Comparison of ENCODE assay signal across 1 cellular context in the genomic region with DNA sequence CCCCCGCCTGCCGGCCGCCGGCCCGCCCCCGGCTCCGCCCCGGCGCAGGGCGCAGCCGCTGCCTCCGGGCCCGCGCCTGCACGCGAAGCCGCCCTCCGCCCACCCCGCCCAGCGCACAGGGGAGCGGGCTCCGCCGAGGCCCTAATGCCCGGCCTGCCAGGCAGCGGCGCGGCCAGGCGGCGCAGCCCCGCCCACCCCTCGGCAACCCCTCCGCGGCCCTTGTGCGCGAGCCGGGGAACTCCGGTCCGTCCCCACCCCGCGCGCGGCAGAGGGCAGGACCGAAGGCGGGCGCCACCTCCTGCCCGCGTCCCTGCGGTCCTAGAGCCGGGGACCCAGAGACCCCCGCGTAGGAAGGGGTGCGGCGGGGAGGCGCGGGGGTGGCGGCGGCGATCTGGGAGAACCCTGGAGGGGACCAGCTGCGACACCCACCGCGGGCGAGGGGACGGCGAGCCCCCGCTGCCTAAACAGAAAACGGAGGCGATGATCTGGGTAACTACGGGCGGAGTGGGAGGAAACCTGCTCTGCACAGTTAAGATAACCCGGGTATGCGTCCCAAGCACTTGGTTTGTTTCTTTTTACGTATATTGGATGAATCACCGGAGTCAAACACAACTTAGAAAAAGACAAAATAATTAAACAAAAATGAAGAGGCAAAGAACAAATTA.
TF ChIP-seq lines count a peak whose summit lies in the region.

No MANE protein-coding gene starts in this region.

TF ChIP-seq in K562, 482 proteins besides CTCF, POLR2A, EP300 and RAD21 (continued from another document and continues in another):
- TF ChIP-seq, protein P1, sequence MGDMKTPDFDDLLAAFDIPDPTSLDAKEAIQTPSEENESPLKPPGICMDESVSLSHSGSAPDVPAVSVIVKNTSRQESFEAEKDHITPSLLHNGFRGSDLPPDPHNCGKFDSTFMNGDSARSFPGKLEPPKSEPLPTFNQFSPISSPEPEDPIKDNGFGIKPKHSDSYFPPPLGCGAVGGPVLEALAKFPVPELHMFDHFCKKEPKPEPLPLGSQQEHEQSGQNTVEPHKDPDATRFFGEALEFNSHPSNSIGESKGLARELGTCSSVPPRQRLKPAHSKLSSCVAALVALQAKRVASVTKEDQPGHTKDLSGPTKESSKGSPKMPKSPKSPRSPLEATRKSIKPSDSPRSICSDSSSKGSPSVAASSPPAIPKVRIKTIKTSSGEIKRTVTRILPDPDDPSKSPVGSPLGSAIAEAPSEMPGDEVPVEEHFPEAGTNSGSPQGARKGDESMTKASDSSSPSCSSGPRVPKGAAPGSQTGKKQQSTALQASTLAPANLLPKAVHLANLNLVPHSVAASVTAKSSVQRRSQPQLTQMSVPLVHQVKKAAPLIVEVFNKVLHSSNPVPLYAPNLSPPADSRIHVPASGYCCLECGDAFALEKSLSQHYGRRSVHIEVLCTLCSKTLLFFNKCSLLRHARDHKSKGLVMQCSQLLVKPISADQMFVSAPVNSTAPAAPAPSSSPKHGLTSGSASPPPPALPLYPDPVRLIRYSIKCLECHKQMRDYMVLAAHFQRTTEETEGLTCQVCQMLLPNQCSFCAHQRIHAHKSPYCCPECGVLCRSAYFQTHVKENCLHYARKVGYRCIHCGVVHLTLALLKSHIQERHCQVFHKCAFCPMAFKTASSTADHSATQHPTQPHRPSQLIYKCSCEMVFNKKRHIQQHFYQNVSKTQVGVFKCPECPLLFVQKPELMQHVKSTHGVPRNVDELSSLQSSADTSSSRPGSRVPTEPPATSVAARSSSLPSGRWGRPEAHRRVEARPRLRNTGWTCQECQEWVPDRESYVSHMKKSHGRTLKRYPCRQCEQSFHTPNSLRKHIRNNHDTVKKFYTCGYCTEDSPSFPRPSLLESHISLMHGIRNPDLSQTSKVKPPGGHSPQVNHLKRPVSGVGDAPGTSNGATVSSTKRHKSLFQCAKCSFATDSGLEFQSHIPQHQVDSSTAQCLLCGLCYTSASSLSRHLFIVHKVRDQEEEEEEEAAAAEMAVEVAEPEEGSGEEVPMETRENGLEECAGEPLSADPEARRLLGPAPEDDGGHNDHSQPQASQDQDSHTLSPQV (IDR thresholded peaks at IDR 0.05) = no peak
- TF ChIP-seq, protein P2, sequence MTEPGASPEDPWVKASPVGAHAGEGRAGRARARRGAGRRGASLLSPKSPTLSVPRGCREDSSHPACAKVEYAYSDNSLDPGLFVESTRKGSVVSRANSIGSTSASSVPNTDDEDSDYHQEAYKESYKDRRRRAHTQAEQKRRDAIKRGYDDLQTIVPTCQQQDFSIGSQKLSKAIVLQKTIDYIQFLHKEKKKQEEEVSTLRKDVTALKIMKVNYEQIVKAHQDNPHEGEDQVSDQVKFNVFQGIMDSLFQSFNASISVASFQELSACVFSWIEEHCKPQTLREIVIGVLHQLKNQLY (CRISPR knock-in tag; conservative IDR thresholded peaks at IDR 0.05) = no peak
- no peak for TF ChIP-seq MTF1 (CRISPR knock-in tag; IDR thresholded peaks at IDR 0.05; ENCODE audit: borderline replicate concordance)
- TF ChIP-seq CC2D1A (IDR thresholded peaks at IDR 0.05) = peak; percentile 24; the same call in 1 of the 2 replicates
- peak; percentile 73 for TF ChIP-seq CTBP1 (IDR thresholded peaks at IDR 0.05; ENCODE audit: borderline replicate concordance)
- no peak for TF ChIP-seq RBM34 (IDR thresholded peaks at IDR 0.05; ENCODE audit: borderline replicate concordance, insufficient read depth, low read length)
- TF ChIP-seq MYNN (IDR thresholded peaks at IDR 0.05) = no peak
- no peak for TF ChIP-seq MYNN (CRISPR knock-in tag; IDR thresholded peaks at IDR 0.05)
- TF ChIP-seq TEAD2 (tag; IDR thresholded peaks at IDR 0.05) = no peak
- TF ChIP-seq RAD51 (IDR thresholded peaks at IDR 0.05; ENCODE audit: borderline replicate concordance, low read depth) = no peak
- TF ChIP-seq HNRNPL (IDR thresholded peaks at IDR 0.05; ENCODE audit: low read depth, low read length) = peak; percentile 76
- TF ChIP-seq ZZZ3 (IDR thresholded peaks at IDR 0.05) = no peak
- TF ChIP-seq, protein P3, sequence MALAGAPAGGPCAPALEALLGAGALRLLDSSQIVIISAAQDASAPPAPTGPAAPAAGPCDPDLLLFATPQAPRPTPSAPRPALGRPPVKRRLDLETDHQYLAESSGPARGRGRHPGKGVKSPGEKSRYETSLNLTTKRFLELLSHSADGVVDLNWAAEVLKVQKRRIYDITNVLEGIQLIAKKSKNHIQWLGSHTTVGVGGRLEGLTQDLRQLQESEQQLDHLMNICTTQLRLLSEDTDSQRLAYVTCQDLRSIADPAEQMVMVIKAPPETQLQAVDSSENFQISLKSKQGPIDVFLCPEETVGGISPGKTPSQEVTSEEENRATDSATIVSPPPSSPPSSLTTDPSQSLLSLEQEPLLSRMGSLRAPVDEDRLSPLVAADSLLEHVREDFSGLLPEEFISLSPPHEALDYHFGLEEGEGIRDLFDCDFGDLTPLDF (CRISPR knock-in tag; IDR thresholded peaks at IDR 0.05) = no peak
- TF ChIP-seq, protein P4, sequence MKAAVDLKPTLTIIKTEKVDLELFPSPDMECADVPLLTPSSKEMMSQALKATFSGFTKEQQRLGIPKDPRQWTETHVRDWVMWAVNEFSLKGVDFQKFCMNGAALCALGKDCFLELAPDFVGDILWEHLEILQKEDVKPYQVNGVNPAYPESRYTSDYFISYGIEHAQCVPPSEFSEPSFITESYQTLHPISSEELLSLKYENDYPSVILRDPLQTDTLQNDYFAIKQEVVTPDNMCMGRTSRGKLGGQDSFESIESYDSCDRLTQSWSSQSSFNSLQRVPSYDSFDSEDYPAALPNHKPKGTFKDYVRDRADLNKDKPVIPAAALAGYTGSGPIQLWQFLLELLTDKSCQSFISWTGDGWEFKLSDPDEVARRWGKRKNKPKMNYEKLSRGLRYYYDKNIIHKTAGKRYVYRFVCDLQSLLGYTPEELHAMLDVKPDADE (conservative IDR thresholded peaks at IDR 0.05; ENCODE audit: control insufficient read depth, low read depth, low read length) = no peak
- TF ChIP-seq ZNF324 (CRISPR knock-in tag; IDR thresholded peaks at IDR 0.05) = no peak
- TF ChIP-seq ZNF140 (CRISPR knock-in tag; IDR thresholded peaks at IDR 0.05) = no peak
- TF ChIP-seq GABPB2 (CRISPR knock-in tag; conservative IDR thresholded peaks at IDR 0.05) = no peak
- TF ChIP-seq ZNF316 (IDR thresholded peaks at IDR 0.05) = no peak
- TF ChIP-seq, protein P5, sequence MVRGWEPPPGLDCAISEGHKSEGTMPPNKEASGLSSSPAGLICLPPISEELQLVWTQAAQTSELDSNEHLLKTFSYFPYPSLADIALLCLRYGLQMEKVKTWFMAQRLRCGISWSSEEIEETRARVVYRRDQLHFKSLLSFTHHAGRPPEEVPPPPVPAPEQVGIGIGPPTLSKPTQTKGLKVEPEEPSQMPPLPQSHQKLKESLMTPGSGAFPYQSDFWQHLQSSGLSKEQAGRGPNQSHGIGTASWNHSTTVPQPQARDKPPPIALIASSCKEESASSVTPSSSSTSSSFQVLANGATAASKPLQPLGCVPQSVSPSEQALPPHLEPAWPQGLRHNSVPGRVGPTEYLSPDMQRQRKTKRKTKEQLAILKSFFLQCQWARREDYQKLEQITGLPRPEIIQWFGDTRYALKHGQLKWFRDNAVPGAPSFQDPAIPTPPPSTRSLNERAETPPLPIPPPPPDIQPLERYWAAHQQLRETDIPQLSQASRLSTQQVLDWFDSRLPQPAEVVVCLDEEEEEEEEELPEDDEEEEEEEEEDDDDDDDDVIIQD (CRISPR knock-in tag; IDR thresholded peaks at IDR 0.05) = no peak
- TF ChIP-seq, protein P6, sequence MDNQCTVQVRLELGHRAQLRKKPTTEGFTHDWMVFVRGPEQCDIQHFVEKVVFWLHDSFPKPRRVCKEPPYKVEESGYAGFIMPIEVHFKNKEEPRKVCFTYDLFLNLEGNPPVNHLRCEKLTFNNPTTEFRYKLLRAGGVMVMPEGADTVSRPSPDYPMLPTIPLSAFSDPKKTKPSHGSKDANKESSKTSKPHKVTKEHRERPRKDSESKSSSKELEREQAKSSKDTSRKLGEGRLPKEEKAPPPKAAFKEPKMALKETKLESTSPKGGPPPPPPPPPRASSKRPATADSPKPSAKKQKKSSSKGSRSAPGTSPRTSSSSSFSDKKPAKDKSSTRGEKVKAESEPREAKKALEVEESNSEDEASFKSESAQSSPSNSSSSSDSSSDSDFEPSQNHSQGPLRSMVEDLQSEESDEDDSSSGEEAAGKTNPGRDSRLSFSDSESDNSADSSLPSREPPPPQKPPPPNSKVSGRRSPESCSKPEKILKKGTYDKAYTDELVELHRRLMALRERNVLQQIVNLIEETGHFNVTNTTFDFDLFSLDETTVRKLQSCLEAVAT (IDR thresholded peaks at IDR 0.05) = peak in 1 of 2 experiments; percentile 30; a peak in 1 of 4 replicates
- TF ChIP-seq, protein P7, sequence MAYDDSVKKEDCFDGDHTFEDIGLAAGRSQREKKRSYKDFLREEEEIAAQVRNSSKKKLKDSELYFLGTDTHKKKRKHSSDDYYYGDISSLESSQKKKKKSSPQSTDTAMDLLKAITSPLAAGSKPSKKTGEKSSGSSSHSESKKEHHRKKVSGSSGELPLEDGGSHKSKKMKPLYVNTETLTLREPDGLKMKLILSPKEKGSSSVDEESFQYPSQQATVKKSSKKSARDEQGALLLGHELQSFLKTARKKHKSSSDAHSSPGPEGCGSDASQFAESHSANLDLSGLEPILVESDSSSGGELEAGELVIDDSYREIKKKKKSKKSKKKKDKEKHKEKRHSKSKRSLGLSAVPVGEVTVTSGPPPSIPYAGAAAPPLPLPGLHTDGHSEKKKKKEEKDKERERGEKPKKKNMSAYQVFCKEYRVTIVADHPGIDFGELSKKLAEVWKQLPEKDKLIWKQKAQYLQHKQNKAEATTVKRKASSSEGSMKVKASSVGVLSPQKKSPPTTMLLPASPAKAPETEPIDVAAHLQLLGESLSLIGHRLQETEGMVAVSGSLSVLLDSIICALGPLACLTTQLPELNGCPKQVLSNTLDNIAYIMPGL (CRISPR knock-in tag; IDR thresholded peaks at IDR 0.05) = no peak
- TF ChIP-seq PTBP1 (IDR thresholded peaks at IDR 0.05; ENCODE audit: low read depth, low read length) = no peak
- peak; percentile 81 for TF ChIP-seq FOSL1 (tag; conservative IDR thresholded peaks at IDR 0.05)
- no peak for TF ChIP-seq CREBBP (IDR thresholded peaks at IDR 0.05; ENCODE audit: low read depth, low read length)
- no peak for TF ChIP-seq C11orf30 (IDR thresholded peaks at IDR 0.05; ENCODE audit: low read depth)
- TF ChIP-seq, protein P8, sequence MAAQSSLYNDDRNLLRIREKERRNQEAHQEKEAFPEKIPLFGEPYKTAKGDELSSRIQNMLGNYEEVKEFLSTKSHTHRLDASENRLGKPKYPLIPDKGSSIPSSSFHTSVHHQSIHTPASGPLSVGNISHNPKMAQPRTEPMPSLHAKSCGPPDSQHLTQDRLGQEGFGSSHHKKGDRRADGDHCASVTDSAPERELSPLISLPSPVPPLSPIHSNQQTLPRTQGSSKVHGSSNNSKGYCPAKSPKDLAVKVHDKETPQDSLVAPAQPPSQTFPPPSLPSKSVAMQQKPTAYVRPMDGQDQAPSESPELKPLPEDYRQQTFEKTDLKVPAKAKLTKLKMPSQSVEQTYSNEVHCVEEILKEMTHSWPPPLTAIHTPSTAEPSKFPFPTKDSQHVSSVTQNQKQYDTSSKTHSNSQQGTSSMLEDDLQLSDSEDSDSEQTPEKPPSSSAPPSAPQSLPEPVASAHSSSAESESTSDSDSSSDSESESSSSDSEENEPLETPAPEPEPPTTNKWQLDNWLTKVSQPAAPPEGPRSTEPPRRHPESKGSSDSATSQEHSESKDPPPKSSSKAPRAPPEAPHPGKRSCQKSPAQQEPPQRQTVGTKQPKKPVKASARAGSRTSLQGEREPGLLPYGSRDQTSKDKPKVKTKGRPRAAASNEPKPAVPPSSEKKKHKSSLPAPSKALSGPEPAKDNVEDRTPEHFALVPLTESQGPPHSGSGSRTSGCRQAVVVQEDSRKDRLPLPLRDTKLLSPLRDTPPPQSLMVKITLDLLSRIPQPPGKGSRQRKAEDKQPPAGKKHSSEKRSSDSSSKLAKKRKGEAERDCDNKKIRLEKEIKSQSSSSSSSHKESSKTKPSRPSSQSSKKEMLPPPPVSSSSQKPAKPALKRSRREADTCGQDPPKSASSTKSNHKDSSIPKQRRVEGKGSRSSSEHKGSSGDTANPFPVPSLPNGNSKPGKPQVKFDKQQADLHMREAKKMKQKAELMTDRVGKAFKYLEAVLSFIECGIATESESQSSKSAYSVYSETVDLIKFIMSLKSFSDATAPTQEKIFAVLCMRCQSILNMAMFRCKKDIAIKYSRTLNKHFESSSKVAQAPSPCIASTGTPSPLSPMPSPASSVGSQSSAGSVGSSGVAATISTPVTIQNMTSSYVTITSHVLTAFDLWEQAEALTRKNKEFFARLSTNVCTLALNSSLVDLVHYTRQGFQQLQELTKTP (IDR thresholded peaks at IDR 0.05; ENCODE audit: low read depth in 1 of 2, partially characterized antibody in 2 of 2) = no peak
- TF ChIP-seq, protein P9, sequence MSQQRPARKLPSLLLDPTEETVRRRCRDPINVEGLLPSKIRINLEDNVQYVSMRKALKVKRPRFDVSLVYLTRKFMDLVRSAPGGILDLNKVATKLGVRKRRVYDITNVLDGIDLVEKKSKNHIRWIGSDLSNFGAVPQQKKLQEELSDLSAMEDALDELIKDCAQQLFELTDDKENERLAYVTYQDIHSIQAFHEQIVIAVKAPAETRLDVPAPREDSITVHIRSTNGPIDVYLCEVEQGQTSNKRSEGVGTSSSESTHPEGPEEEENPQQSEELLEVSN (IDR thresholded peaks at IDR 0.05; ENCODE audit: borderline replicate concordance in 1 of 2, extremely low read depth in 1 of 2, insufficient read depth in 1 of 2, insufficient read length in 1 of 2, low read depth in 1 of 2, low read length in 1 of 2, poor library complexity in 1 of 2, severe bottlenecking in 1 of 2) = peak in 1 of 2 experiments; percentile 67
- TF ChIP-seq BRD4 (IDR thresholded peaks at IDR 0.05) = no peak
- no peak for TF ChIP-seq U2AF1 (optimal IDR thresholded peaks at IDR 0.05; ENCODE audit: low read depth, low read length)
- TF ChIP-seq DIDO1 (tag; IDR thresholded peaks at IDR 0.05; ENCODE audit: low read depth) = no peak
- TF ChIP-seq EWSR1 (IDR thresholded peaks at IDR 0.05; ENCODE audit: borderline replicate concordance, low read depth, partially characterized antibody) = no peak
- no peak for TF ChIP-seq MCM7 (IDR thresholded peaks at IDR 0.05)
- TF ChIP-seq POLR2G (IDR thresholded peaks at IDR 0.05; ENCODE audit: low read depth, low read length) = peak; percentile 83
- no peak for TF ChIP-seq ADNP (tag; IDR thresholded peaks at IDR 0.05)
- no peak for TF ChIP-seq PCBP2 (IDR thresholded peaks at IDR 0.05; ENCODE audit: low read depth, low read length, poor library complexity, severe bottlenecking)
- no peak for TF ChIP-seq ELF4 (CRISPR knock-in tag; IDR thresholded peaks at IDR 0.05)
- TF ChIP-seq, protein P10, sequence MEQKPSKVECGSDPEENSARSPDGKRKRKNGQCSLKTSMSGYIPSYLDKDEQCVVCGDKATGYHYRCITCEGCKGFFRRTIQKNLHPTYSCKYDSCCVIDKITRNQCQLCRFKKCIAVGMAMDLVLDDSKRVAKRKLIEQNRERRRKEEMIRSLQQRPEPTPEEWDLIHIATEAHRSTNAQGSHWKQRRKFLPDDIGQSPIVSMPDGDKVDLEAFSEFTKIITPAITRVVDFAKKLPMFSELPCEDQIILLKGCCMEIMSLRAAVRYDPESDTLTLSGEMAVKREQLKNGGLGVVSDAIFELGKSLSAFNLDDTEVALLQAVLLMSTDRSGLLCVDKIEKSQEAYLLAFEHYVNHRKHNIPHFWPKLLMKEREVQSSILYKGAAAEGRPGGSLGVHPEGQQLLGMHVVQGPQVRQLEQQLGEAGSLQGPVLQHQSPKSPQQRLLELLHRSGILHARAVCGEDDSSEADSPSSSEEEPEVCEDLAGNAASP (IDR thresholded peaks at IDR 0.05) = no peak
- TF ChIP-seq ZFP30 (CRISPR knock-in tag; IDR thresholded peaks at IDR 0.05; ENCODE audit: borderline replicate concordance) = no peak
- no peak for TF ChIP-seq ZNF707 (CRISPR knock-in tag; conservative IDR thresholded peaks at IDR 0.05)
- no peak; the same call in 1 of the 2 replicates for TF ChIP-seq GABPA (tag; conservative IDR thresholded peaks at IDR 0.05; ENCODE audit: low read depth)
- no peak for TF ChIP-seq ZNF436 (CRISPR knock-in tag; IDR thresholded peaks at IDR 0.05)
- TF ChIP-seq NCOA1 (IDR thresholded peaks at IDR 0.05; ENCODE audit: low read depth) = no peak
- TF ChIP-seq PHB (CRISPR knock-in tag; IDR thresholded peaks at IDR 0.05) = no peak
- no peak for TF ChIP-seq ZNF146 (CRISPR knock-in tag; IDR thresholded peaks at IDR 0.05; ENCODE audit: unreplicated experiment)
